In genomic region chr2:194095359-194095758, GRCh38 we compare ENCODE assay signal across 29 cellular contexts.
"Had no signal": no experiment of that assay in that cellular context is flagged by ENCODE, and none has a peak within 500 bp of the region (broad histone marks: within the 10 kb centered on the region; RNA-seq: fewer than 3 reads in every experiment).

No MANE protein-coding gene starts in this region.

- DNase-seq: natural killer cell; occipital lobe; ovary; posterior cingulate gyrus; psoas muscle; right cardiac atrium; spleen; stimulated activated CD4-positive, alpha-beta T cell treated with anti-CD3 and anti-CD28 coated beads, Interleukin-12 subunit alpha, Interleukin-12 subunit beta, amount 100 ng/mL, for 4 hours; stimulated activated CD4-positive, alpha-beta T cell treated with anti-CD3 and anti-CD28 coated beads, Interleukin-1b, Interleukin-23, amount 100 ng/mL, for 48 hours; stimulated activated CD4-positive, alpha-beta T cell treated with anti-CD3 and anti-CD28 coated beads, Interleukin-4, amount 100 ng/mL, for 1 hour; stimulated activated CD4-positive, alpha-beta T cell treated with anti-CD3 and anti-CD28 coated beads, Interleukin-4, amount 100 ng/mL, for 4 hours; stimulated activated CD8-positive, alpha-beta memory T cell treated with anti-CD3 and anti-CD28 coated beads, Interleukin-4, amount 100 ng/mL, for 48 hours; stimulated activated naive CD4-positive, alpha-beta T cell; stimulated activated naive CD8-positive, alpha-beta T cell treated with anti-CD3 and anti-CD28 coated beads, Interleukin-15, amount 100 ng/mL, for 72 hours; stimulated activated naive CD8-positive, alpha-beta T cell treated with anti-CD3 and anti-CD28 coated beads, Interleukin-15, Interleukin-2, amounts not matched to agents 100 U/mL and 50 U/mL, for 24 hours; substantia nigra; testis; tibial artery; transverse colon; upper lobe of left lung had no signal

- H3K27ac ChIP-seq: neural progenitor cell, ovary, parathyroid adenoma, psoas muscle, skin epidermis, spleen, suprapubic skin, testis, tibial artery, transverse colon, upper lobe of left lung, vagina had no signal

- H3K9ac ChIP-seq: neural progenitor cell, parathyroid adenoma had no signal

- ATAC-seq: natural killer cell; psoas muscle; right cardiac atrium; sciatic nerve; stimulated activated memory B cell treated with anti-CD40 and anti-IgM and Interleukin-4, amounts not matched to agents 10 μg/mL and 1 μg/mL and 100 μg/mL, for 72 hours; stimulated activated naive CD8-positive, alpha-beta T cell treated with anti-CD3 and anti-CD28 coated beads, Interleukin-15, amount 100 ng/mL, for 72 hours; stimulated activated naive CD8-positive, alpha-beta T cell treated with anti-CD3 and anti-CD28 coated beads, Interleukin-15, Interleukin-2, amounts not matched to agents 100 U/mL and 50 U/mL, for 24 hours had no signal

- H3K79me2 ChIP-seq: parathyroid adenoma had no signal

- H3K9me3 ChIP-seq: ovary, psoas muscle, suprapubic skin, testis, tibial artery, transverse colon, upper lobe of left lung, vagina had no signal

- FAIRE-seq: urothelium cell line had no signal

- H3K4me1 ChIP-seq: neural progenitor cell, parathyroid adenoma, psoas muscle, spleen, suprapubic skin, testis, tibial artery, transverse colon, upper lobe of left lung, vagina had no signal

- H2AFZ ChIP-seq: parathyroid adenoma had no signal

- H3K36me3 ChIP-seq: neural progenitor cell, ovary, spleen, suprapubic skin, tibial artery, transverse colon, upper lobe of left lung, vagina had no signal

- H3K4me2 ChIP-seq: neural progenitor cell, smooth muscle cell had no signal

- H3K27me3 ChIP-seq: neural progenitor cell, ovary, spleen, suprapubic skin, testis, tibial artery, transverse colon, upper lobe of left lung, vagina had no signal

- H3K4me3 ChIP-seq: neural progenitor cell, ovary, psoas muscle, skin epidermis, smooth muscle cell, spleen, suprapubic skin, testis, tibial artery, transverse colon, upper lobe of left lung, vagina had no signal
